In the genomic region with DNA sequence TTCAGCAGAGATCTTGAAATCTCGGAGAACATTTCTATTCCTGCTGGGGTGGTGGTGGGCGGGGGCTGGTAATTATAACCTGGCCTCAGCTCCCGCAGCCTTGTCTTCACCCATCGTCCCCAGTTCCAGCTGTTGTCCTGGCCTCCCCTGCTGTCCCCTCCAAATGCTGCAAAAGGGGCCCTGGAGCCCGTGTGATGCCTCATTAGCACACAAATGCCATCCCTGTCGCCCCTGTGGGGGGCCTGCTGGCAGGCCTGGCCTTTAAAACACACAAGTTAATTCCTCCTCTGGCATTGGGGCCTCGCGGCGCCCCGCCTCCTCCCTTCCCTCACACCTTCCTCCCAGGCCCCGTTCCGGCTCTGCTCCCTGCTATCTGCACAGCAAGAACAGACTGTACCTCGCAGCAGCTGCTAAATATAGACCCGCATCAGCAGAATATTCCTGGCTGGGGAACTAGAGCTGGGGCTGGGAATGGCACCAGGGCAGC, we compare ENCODE assay signal across 1 cellular context.
TF ChIP-seq lines count a peak whose summit lies in the region.

No MANE protein-coding gene starts in this region.

TF ChIP-seq in GM23338, 12 proteins besides CTCF, POLR2A, EP300 and RAD21:
- TF ChIP-seq ZNF462 (CRISPR knock-in tag; IDR thresholded peaks at IDR 0.05), result no peak
- TF ChIP-seq POLR2AphosphoS5 (IDR thresholded peaks at IDR 0.05; ENCODE audit: low read depth), result no peak
- no peak for TF ChIP-seq ZNF114 (CRISPR knock-in tag; IDR thresholded peaks at IDR 0.05)
- TF ChIP-seq NANOG (IDR thresholded peaks at IDR 0.05; ENCODE audit: borderline replicate concordance), result no peak
- no peak for TF ChIP-seq JUNB (IDR thresholded peaks at IDR 0.05; ENCODE audit: unreplicated experiment)
- no peak for TF ChIP-seq EZH2phosphoT487 (IDR thresholded peaks at IDR 0.05; ENCODE audit: unreplicated experiment)
- TF ChIP-seq CREB1 (CRISPR knock-in tag; IDR thresholded peaks at IDR 0.05; ENCODE audit: low read depth), result no peak
- no peak for TF ChIP-seq ZNF331 (CRISPR knock-in tag; IDR thresholded peaks at IDR 0.05; ENCODE audit: low read depth)
- TF ChIP-seq REST (IDR thresholded peaks at IDR 0.05; ENCODE audit: unreplicated experiment), result no peak
- TF ChIP-seq, protein P1, sequence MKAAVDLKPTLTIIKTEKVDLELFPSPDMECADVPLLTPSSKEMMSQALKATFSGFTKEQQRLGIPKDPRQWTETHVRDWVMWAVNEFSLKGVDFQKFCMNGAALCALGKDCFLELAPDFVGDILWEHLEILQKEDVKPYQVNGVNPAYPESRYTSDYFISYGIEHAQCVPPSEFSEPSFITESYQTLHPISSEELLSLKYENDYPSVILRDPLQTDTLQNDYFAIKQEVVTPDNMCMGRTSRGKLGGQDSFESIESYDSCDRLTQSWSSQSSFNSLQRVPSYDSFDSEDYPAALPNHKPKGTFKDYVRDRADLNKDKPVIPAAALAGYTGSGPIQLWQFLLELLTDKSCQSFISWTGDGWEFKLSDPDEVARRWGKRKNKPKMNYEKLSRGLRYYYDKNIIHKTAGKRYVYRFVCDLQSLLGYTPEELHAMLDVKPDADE (IDR thresholded peaks at IDR 0.05), result no peak
- TF ChIP-seq STAT1 (IDR thresholded peaks at IDR 0.05; ENCODE audit: unreplicated experiment), result no peak
- TF ChIP-seq EZH2 (IDR thresholded peaks at IDR 0.05; ENCODE audit: low read depth, unreplicated experiment), result no peak
